Comparison of ENCODE assay signal across 24 cellular contexts in genomic region chr1:219963432-219963831, GRCh38. TPM values are rescaled to one million over a fixed set of nuclear protein-coding genes. Genes with fewer than 3 reads are reported as not detected.
"Had no signal": no experiment of that assay in that cellular context is flagged by ENCODE, and none has a peak within 500 bp of the region (broad histone marks: within the 10 kb centered on the region; RNA-seq: fewer than 3 reads in every experiment).

No MANE protein-coding gene starts in this region.

- H3K4me3 Mint-ChIP-seq: activated CD4-positive, alpha-beta T cell treated with anti-CD3 and anti-CD28 coated beads, Interleukin-2, amount 10 ng/mL, durations not matched to agents 24 days and 14 days; activated CD8-positive, alpha-beta T cell treated with anti-CD3 and anti-CD28 coated beads for 36 hours; activated naive CD8-positive, alpha-beta T cell treated with anti-CD3 and anti-CD28 coated beads for 36 hours; activated T-helper 17 cell treated with anti-CD3 and anti-CD28 coated beads, Interleukin-2, amount 50 U/mL, for 72 hours; memory B cell; stimulated activated naive CD8-positive, alpha-beta T cell treated with anti-CD3 and anti-CD28 coated beads, Interleukin-15, amount 100 ng/mL, for 72 hours had no signal

- H3K9me3 Mint-ChIP-seq: activated CD8-positive, alpha-beta T cell treated with anti-CD3 and anti-CD28 coated beads for 36 hours; activated naive CD8-positive, alpha-beta T cell treated with anti-CD3 and anti-CD28 coated beads for 36 hours; activated T-helper 17 cell treated with anti-CD3 and anti-CD28 coated beads, Interleukin-2, amount 50 U/mL, for 72 hours; memory B cell; stimulated activated naive CD8-positive, alpha-beta T cell treated with anti-CD3 and anti-CD28 coated beads, Interleukin-15, amount 100 ng/mL, for 72 hours had no signal

- DNase-seq: activated CD4-positive, alpha-beta T cell treated with anti-CD3 and anti-CD28 coated beads, Interleukin-2, amount 10 ng/mL, durations not matched to agents 24 days and 14 days; activated CD8-positive, alpha-beta T cell treated with anti-CD3 and anti-CD28 coated beads for 36 hours; activated naive CD4-positive, alpha-beta T cell; activated naive CD8-positive, alpha-beta T cell treated with anti-CD3 and anti-CD28 coated beads for 36 hours; activated T-cell treated with anti-CD3 and anti-CD28 coated beads, Interleukin-2, amount 50 U/mL, for 1 hour; amygdala; caudate nucleus; foreskin keratinocyte; hippocampal formation; islet precursor cell; left colon; occipital lobe; stimulated activated naive CD8-positive, alpha-beta T cell treated with anti-CD3 and anti-CD28 coated beads, Interleukin-15, amount 100 ng/mL, for 72 hours; T1000; transverse colon had no signal

- H3K4me1 Mint-ChIP-seq: memory B cell had no signal

- ATAC-seq: activated CD8-positive, alpha-beta T cell treated with anti-CD3 and anti-CD28 coated beads for 36 hours; activated T-helper 17 cell treated with anti-CD3 and anti-CD28 coated beads, Interleukin-2, amount 50 U/mL, for 72 hours; foreskin keratinocyte; left colon; stimulated activated naive CD8-positive, alpha-beta T cell treated with anti-CD3 and anti-CD28 coated beads, Interleukin-15, amount 100 ng/mL, for 72 hours had no signal

- H3K4me3 ChIP-seq: right atrium auricular region, suprapubic skin, transverse colon, vagina had no signal

- H3K27me3 ChIP-seq: right atrium auricular region, suprapubic skin, vagina had no signal

- H3K27me3 Mint-ChIP-seq: activated CD8-positive, alpha-beta T cell treated with anti-CD3 and anti-CD28 coated beads for 36 hours; activated naive CD8-positive, alpha-beta T cell treated with anti-CD3 and anti-CD28 coated beads for 36 hours; activated T-helper 17 cell treated with anti-CD3 and anti-CD28 coated beads, Interleukin-2, amount 50 U/mL, for 72 hours; progenitor cell of endocrine pancreas; stimulated activated naive CD8-positive, alpha-beta T cell treated with anti-CD3 and anti-CD28 coated beads, Interleukin-15, amount 100 ng/mL, for 72 hours had no signal

- H3K27ac ChIP-seq: foreskin keratinocyte, right atrium auricular region, suprapubic skin, transverse colon, vagina had no signal

- H3K4me1 ChIP-seq: foreskin keratinocyte, right atrium auricular region, suprapubic skin, vagina had no signal

- H3K9me3 ChIP-seq: right atrium auricular region, suprapubic skin, transverse colon, vagina had no signal

- H3K27ac Mint-ChIP-seq: activated CD4-positive, alpha-beta T cell treated with anti-CD3 and anti-CD28 coated beads, Interleukin-2, amount 10 ng/mL, durations not matched to agents 24 days and 14 days; activated CD8-positive, alpha-beta T cell treated with anti-CD3 and anti-CD28 coated beads for 36 hours; activated naive CD8-positive, alpha-beta T cell treated with anti-CD3 and anti-CD28 coated beads for 36 hours; activated T-helper 17 cell treated with anti-CD3 and anti-CD28 coated beads, Interleukin-2, amount 50 U/mL, for 72 hours; memory B cell; progenitor cell of endocrine pancreas; stimulated activated naive CD8-positive, alpha-beta T cell treated with anti-CD3 and anti-CD28 coated beads, Interleukin-15, amount 100 ng/mL, for 72 hours had no signal

RNA-seq across cellular contexts. Expression of gene SLC30A10, which starts 35.1 kb away (rescaled TPM):
- total RNA-seq: activated CD4-positive, alpha-beta T cell treated with anti-CD3 and anti-CD28 coated beads, Interleukin-2, amount 10 ng/mL, durations not matched to agents 24 days and 14 days; activated CD8-positive, alpha-beta T cell treated with anti-CD3 and anti-CD28 coated beads for 36 hours; activated naive CD8-positive, alpha-beta T cell treated with anti-CD3 and anti-CD28 coated beads for 36 hours; activated T-helper 17 cell treated with anti-CD3 and anti-CD28 coated beads, Interleukin-2, amount 50 U/mL, for 72 hours; dermis microvascular lymphatic vessel endothelial cell; fibroblast of lung; foreskin keratinocyte; mononuclear cell; right atrium auricular region had no signal
- polyA plus RNA-seq: fibroblast of lung, foreskin keratinocyte had no signal
